In the genomic region with DNA sequence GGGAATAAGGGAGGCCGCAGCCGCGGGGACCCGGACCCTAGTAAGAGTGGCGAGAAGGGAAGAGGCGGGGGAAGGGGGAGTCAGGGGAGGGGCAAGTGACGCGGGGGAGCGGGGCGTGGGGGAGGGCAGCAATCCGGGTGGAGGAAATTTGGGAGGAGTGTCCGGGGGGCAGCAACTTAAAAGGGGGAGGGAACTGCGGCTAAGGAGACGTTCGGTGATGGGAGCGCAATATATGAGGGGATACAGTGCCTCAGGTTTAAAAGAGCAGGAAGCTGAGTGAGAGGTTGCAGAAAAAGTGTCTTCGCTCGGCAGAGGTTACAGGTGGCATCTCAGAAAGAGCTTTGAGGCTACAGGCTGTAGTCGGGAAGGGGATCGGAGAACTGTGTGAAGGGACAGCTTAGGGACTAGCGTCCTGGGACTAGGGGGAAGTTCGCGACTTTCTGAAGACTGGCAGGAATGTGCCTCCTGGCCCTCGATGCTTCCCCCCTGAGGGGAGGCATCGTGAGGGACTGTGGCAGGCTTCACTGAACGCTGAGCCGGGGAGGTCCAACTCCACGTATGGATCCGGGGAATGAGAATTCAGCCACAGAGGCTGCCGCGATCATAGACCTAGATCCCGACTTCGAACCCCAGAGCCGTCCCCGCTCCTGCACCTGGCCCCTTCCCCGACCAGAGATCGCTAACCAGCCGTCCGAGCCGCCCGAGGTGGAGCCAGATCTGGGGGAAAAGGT, we compare ENCODE assay signal across 8 cellular contexts. TPM values are rescaled to one million over a fixed set of nuclear protein-coding genes. Genes with fewer than 3 reads are reported as not detected.
DNase-seq lines count a peak whose midpoint lies in the region; ATAC-seq, FAIRE-seq and TF ChIP-seq lines count a peak whose summit lies in the region.

No MANE protein-coding gene starts in this region.

- no peak overlapping the region for H2BK15ac ChIP-seq in H1 (ENCODE audit: low read length)

- no peak for FAIRE-seq in H1 (lab: Jason Lieb, UNC)

- H3K9me3 ChIP-seq in H1 (ENCODE audit: insufficient read depth in 2 of 2, low read depth in 1 of 2, low read length in 1 of 2) (no peaks in the 10 kb centered on the region), mucosa of stomach (ENCODE audit: control insufficient read depth, low read length) (no peaks in the 10 kb centered on the region), vagina (no peaks in the 10 kb centered on the region)

- no peaks in the 10 kb centered on the region; the same call in 1 of the 2 replicates for H3K79me1 ChIP-seq in H1 (ENCODE audit: low read depth, low read length)

- H3K23ac ChIP-seq in H1 (ENCODE audit: insufficient read length) = no peak overlapping the region

- H2BK120ac ChIP-seq in H1 (replicated peaks; ENCODE audit: low read depth, low read length) = no peak overlapping the region

- H3K27ac ChIP-seq in H1 (ENCODE audit: low read depth, low read length) (peak overlapping the region; percentile 34; the same call in 1 of the 2 replicates), vagina (peak overlapping the region; percentile 81)

- H3K4me3 ChIP-seq in H1 (ENCODE audit: extremely low read depth in 1 of 4, insufficient read depth in 2 of 4, low read depth in 3 of 4, low read length in 4 of 4) = peak overlapping the region; percentile 68 to 78 (median 73)
- peak overlapping the region; percentile 22 for H3K4me3 ChIP-seq in mucosa of stomach (ENCODE audit: low read length)
- peak overlapping the region; percentile 56 to 58 for H3K4me3 ChIP-seq in vagina

- H2BK20ac ChIP-seq in H1 (ENCODE audit: low read length) = no peak overlapping the region

- no peak overlapping the region for H2BK5ac ChIP-seq in H1 (ENCODE audit: low read depth, low read length)

- no peak overlapping the region for H2AK5ac ChIP-seq in H1 (ENCODE audit: low read depth, low read length)

- no peak overlapping the region for H3K14ac ChIP-seq in H1 (ENCODE audit: insufficient read length)

- no peak overlapping the region; the same call in 1 of the 2 replicates for H4K8ac ChIP-seq in H1 (ENCODE audit: extremely low read depth, insufficient read depth, low read length)

- no peak overlapping the region for H3K4ac ChIP-seq in H1 (replicated peaks; ENCODE audit: insufficient read length, low read depth, low read length)

- peak overlapping the region; percentile 80 to 95 for H3K4me2 ChIP-seq in H1 (ENCODE audit: insufficient read depth in 1 of 2, low read depth in 2 of 2, low read length in 2 of 2)

- DNase-seq in SKM-1 treated with dmso at 0.1 percent for 144 hours (lab: John Stamatoyannopoulos, UW; ENCODE audit: unreplicated experiment) (peak; percentile 32), SKM-1 (lab: John Stamatoyannopoulos, UW; ENCODE audit: unreplicated experiment) (no peak), SK-N-DZ (ENCODE audit: low spot score) (peak; percentile 24), H1 (ENCODE audit: low read depth in 1 of 2, low spot score in 2 of 2) (no peak), vagina (ENCODE audit: extremely low spot score in 2 of 2) (no peak), occipital lobe (lab: John Stamatoyannopoulos, UW) (no peak)

- H4K91ac ChIP-seq in H1 (replicated peaks; ENCODE audit: insufficient read length, low read length) = no peak overlapping the region

- H3K4me1 ChIP-seq in H1 (replicated peaks in 1 of 4; ENCODE audit: control insufficient read depth in 3 of 4, insufficient read depth in 4 of 4, low read length in 3 of 4) = peaks cover 7 to 19% (median 13%) of the 10 kb centered on the region in 4 experiments
- peaks cover 5% of the 10 kb centered on the region for H3K4me1 ChIP-seq in mucosa of stomach (ENCODE audit: control insufficient read depth, insufficient read depth, low read length)
- H3K4me1 ChIP-seq in vagina = peaks cover 16% of the 10 kb centered on the region

- POLR2A ChIA-PET in H1 (lab: Charles Lee; ENCODE audit: partially characterized antibody) = interaction anchor here (0.6 to 1.4 kb wide), 5 partner anchors 8 to 127 kb away, joined by 3 to 4 read pairs (median 3); a partner anchor contains a TSS

- TF ChIP-seq CTCF in H1 (IDR thresholded peaks at IDR 0.05; ENCODE audit: control extremely low read depth in 1 of 3, insufficient read depth in 1 of 3, low read depth in 1 of 3, low read length in 3 of 3) (no peak), vagina (IDR thresholded peaks at IDR 0.05) (no peak)

- H4K5ac ChIP-seq in H1 (ENCODE audit: insufficient read length, low read depth, low read length) = no peak overlapping the region

- H3K18ac ChIP-seq in H1 (ENCODE audit: extremely low read depth, low read length) = peak overlapping the region; percentile 60

- peak; percentile 8 for ATAC-seq in HG03108 (IDR thresholded peaks at IDR 0.05; ENCODE audit: unreplicated experiment)

- intact Hi-C loops in vagina (cut with DNase I) = no loop called here

- CTCF ChIA-PET in H1 (lab: Charles Lee; ENCODE audit: partially characterized antibody) = interaction anchor here (1.6 kb wide), 1 partner anchor 32 kb away, joined by 5 read pairs; no protein-coding TSS in a partner anchor

- TF ChIP-seq POLR2A in H1 (IDR thresholded peaks at IDR 0.05; ENCODE audit: control extremely low read depth in 1 of 2, low read depth in 2 of 2, low read length in 2 of 2) (no peak), vagina (IDR thresholded peaks at IDR 0.05) (peak in 1 of 2 donors; percentile 8)

- WGBS in H1 (ENCODE audit: extremely low coverage in 1 of 2, insufficient coverage in 1 of 2, insufficient read length in 1 of 2, insufficient replicate concordance in 2 of 2, low coverage in 1 of 2, low lambda C conversion rate in 2 of 2, missing lambda C conversion rate in 1 of 2), 2 experiments = 4% methylated on average over 9 of the region's 41 CpGs; no CpG with 5 or more reads in 1 of the 2 experiments

- H4K20me1 ChIP-seq in H1 (replicated peaks in 1 of 2; ENCODE audit: control insufficient read depth in 1 of 2, insufficient read depth in 2 of 2, low read length in 2 of 2) = peaks cover 0 to 2% of the 10 kb centered on the region in 2 experiments

- H2AFZ ChIP-seq in H1 (ENCODE audit: low read length) = no peak overlapping the region

- no peak overlapping the region for H2BK12ac ChIP-seq in H1 (ENCODE audit: low read depth, low read length)

- TF ChIP-seq RAD21 in H1 (IDR thresholded peaks at IDR 0.05 in 1 of 2, conservative IDR thresholded peaks at IDR 0.05 in 1 of 2; ENCODE audit: low read depth in 2 of 2, low read length in 2 of 2) = no peak

- peak overlapping the region; percentile 20 to 43 (median 34); a peak in 6 of 7 replicates for H3K9ac ChIP-seq in H1 (replicated peaks in 1 of 4; ENCODE audit: extremely low read depth in 1 of 4, low read depth in 3 of 4, low read length in 3 of 4)
- peak overlapping the region; percentile 71 for H3K9ac ChIP-seq in mucosa of stomach (ENCODE audit: low read length)

- peaks cover 8% of the 10 kb centered on the region for H3K23me2 ChIP-seq in H1 (ENCODE audit: low read depth, low read length)

- H3K56ac ChIP-seq in H1 (replicated peaks; ENCODE audit: insufficient read length, low read depth, low read length) = no peak overlapping the region

- H3K79me2 ChIP-seq in H1 (ENCODE audit: control insufficient read depth in 1 of 2, insufficient read depth in 2 of 2, low read length in 2 of 2) = peaks cover 0 to 8% of the 10 kb centered on the region in 2 experiments; a peak in 2 of 4 replicates

- TF ChIP-seq EP300 in H1 (IDR thresholded peaks at IDR 0.05; ENCODE audit: borderline replicate concordance in 1 of 2, low read depth in 2 of 2, low read length in 2 of 2) = no peak

- H3K36me3 ChIP-seq in H1 (ENCODE audit: control insufficient read depth in 2 of 4, insufficient read depth in 4 of 4, low read length in 3 of 4) (no peaks in the 10 kb centered on the region), mucosa of stomach (ENCODE audit: control insufficient read depth, insufficient read depth, low read length) (no peaks in the 10 kb centered on the region), vagina (no peaks in the 10 kb centered on the region)

- H3K27me3 ChIP-seq in H1 (replicated peaks in 1 of 4; ENCODE audit: control insufficient read depth in 3 of 4, extremely low read depth in 1 of 4, insufficient read depth in 3 of 4, low read length in 3 of 4) (peaks cover 0 to 5% (median 0%) of the 10 kb centered on the region in 4 experiments; a peak in 1 of 7 replicates), mucosa of stomach (ENCODE audit: control insufficient read depth, insufficient read depth, low read length) (no peaks in the 10 kb centered on the region), vagina (no peaks in the 10 kb centered on the region)

RNA-seq across cellular contexts. Expression of a gene that starts 0.5 kb away (rescaled TPM):
- 10.5 and 10.7 TPM in 2 replicates for polyA plus RNA-seq in SK-N-DZ (2014; cell fraction: cytosol; rRNA removed)
- 7.4 and 10.3 TPM in 2 replicates for polyA plus RNA-seq in SK-N-DZ (2014; cell fraction: nucleus; rRNA removed)
- total RNA-seq in H1 (2021; fragmentation: NEBNext Ultra II Directional; extraction: Animal tissue kit (Norgen Biotek cat#: 25700)) = 54.8 and 57.4 TPM in 2 replicates
- polyA plus RNA-seq in H1 (2011; rRNA removed) = 12.3 and 26.6 TPM in 2 replicates
- 17.4 TPM for polyA plus RNA-seq in H1 (2011; cell fraction: cytosol; rRNA removed)
- 21.5 TPM for polyA plus RNA-seq in H1 (2011; cell fraction: nucleus; rRNA removed)
- polyA plus RNA-seq in H1 (2012, experiment 1 of 2) = 14.5 to 18.1 TPM (median 17.3 TPM) in 4 replicates
- 14.6 TPM for polyA plus RNA-seq in H1 (2012, experiment 2 of 2)
- 13.7 TPM for polyA plus RNA-seq in H1 (2013, experiment 1 of 2)
- polyA plus RNA-seq in H1 (2013, experiment 2 of 2) = 13.6 TPM
- polyA minus RNA-seq in H1 (2011; rRNA and poly(A)+ RNA removed) = 4.8 and 9.1 TPM in 2 replicates
- 8.3 TPM for polyA minus RNA-seq in H1 (2011; cell fraction: cytosol; rRNA and poly(A)+ RNA removed)
- 3.6 TPM for polyA minus RNA-seq in H1 (2011; cell fraction: nucleus; rRNA and poly(A)+ RNA removed)
- total RNA-seq in vagina = 22.8 TPM
- total RNA-seq in occipital lobe = 5.8 TPM

RNA-seq across cellular contexts. Expression of a gene that starts 10.4 kb away (rescaled TPM):
- polyA plus RNA-seq in SK-N-DZ (2014; cell fraction: cytosol; rRNA removed) = not detected in 2 replicates
- not detected in 2 replicates for polyA plus RNA-seq in SK-N-DZ (2014; cell fraction: nucleus; rRNA removed)
- not detected in 2 replicates for total RNA-seq in H1 (2021; fragmentation: NEBNext Ultra II Directional; extraction: Animal tissue kit (Norgen Biotek cat#: 25700))
- polyA plus RNA-seq in H1 (2011; rRNA removed) = not detected in 2 replicates
- polyA plus RNA-seq in H1 (2011; cell fraction: cytosol; rRNA removed) = not detected
- not detected for polyA plus RNA-seq in H1 (2011; cell fraction: nucleus; rRNA removed)
- not detected in 4 replicates for polyA plus RNA-seq in H1 (2012, experiment 1 of 2)
- not detected for polyA plus RNA-seq in H1 (2012, experiment 2 of 2)
- polyA plus RNA-seq in H1 (2013, experiment 1 of 2) = not detected
- polyA plus RNA-seq in H1 (2013, experiment 2 of 2) = not detected
- polyA minus RNA-seq in H1 (2011; rRNA and poly(A)+ RNA removed) = not detected in 2 replicates
- not detected for polyA minus RNA-seq in H1 (2011; cell fraction: cytosol; rRNA and poly(A)+ RNA removed)
- polyA minus RNA-seq in H1 (2011; cell fraction: nucleus; rRNA and poly(A)+ RNA removed) = not detected
- total RNA-seq in vagina = not detected
- not detected for total RNA-seq in occipital lobe

RNA-seq across cellular contexts. Expression of a gene that starts 15.2 kb away (rescaled TPM):
- polyA plus RNA-seq in SK-N-DZ (2014; cell fraction: cytosol; rRNA removed) = not detected in 2 replicates
- polyA plus RNA-seq in SK-N-DZ (2014; cell fraction: nucleus; rRNA removed) = 0.94 TPM in 1 of 2 replicates, not detected in the other
- not detected in 2 replicates for total RNA-seq in H1 (2021; fragmentation: NEBNext Ultra II Directional; extraction: Animal tissue kit (Norgen Biotek cat#: 25700))
- not detected in 2 replicates for polyA plus RNA-seq in H1 (2011; rRNA removed)
- 0.14 TPM for polyA plus RNA-seq in H1 (2011; cell fraction: cytosol; rRNA removed)
- not detected for polyA plus RNA-seq in H1 (2011; cell fraction: nucleus; rRNA removed)
- polyA plus RNA-seq in H1 (2012, experiment 1 of 2) = 0.10 to 0.27 TPM (median 0.19 TPM) in 3 of 4 replicates, not detected in the other
- 0.08 TPM for polyA plus RNA-seq in H1 (2012, experiment 2 of 2)
- polyA plus RNA-seq in H1 (2013, experiment 1 of 2) = 0.04 TPM
- polyA plus RNA-seq in H1 (2013, experiment 2 of 2) = 0.07 TPM
- polyA minus RNA-seq in H1 (2011; rRNA and poly(A)+ RNA removed) = not detected in 2 replicates
- polyA minus RNA-seq in H1 (2011; cell fraction: cytosol; rRNA and poly(A)+ RNA removed) = not detected
- polyA minus RNA-seq in H1 (2011; cell fraction: nucleus; rRNA and poly(A)+ RNA removed) = not detected
- 4.2 TPM for total RNA-seq in vagina
- not detected for total RNA-seq in occipital lobe

RNA-seq across cellular contexts. Expression of a gene that starts 22.3 kb away (rescaled TPM):
- 19.6 and 29.4 TPM in 2 replicates for polyA plus RNA-seq in SK-N-DZ (2014; cell fraction: cytosol; rRNA removed)
- 31.4 and 103 TPM in 2 replicates for polyA plus RNA-seq in SK-N-DZ (2014; cell fraction: nucleus; rRNA removed)
- 43.5 and 48.9 TPM in 2 replicates for total RNA-seq in H1 (2021; fragmentation: NEBNext Ultra II Directional; extraction: Animal tissue kit (Norgen Biotek cat#: 25700))
- 19.4 and 28.4 TPM in 2 replicates for polyA plus RNA-seq in H1 (2011; rRNA removed)
- 11.5 TPM for polyA plus RNA-seq in H1 (2011; cell fraction: cytosol; rRNA removed)
- polyA plus RNA-seq in H1 (2011; cell fraction: nucleus; rRNA removed) = 69.5 TPM
- polyA plus RNA-seq in H1 (2012, experiment 1 of 2) = 20.6 to 34.2 TPM (median 30.5 TPM) in 4 replicates
- polyA plus RNA-seq in H1 (2012, experiment 2 of 2) = 11.0 TPM
- polyA plus RNA-seq in H1 (2013, experiment 1 of 2) = 12.7 TPM
- 11.7 TPM for polyA plus RNA-seq in H1 (2013, experiment 2 of 2)
- polyA minus RNA-seq in H1 (2011; rRNA and poly(A)+ RNA removed) = 85.2 and 106 TPM in 2 replicates
- polyA minus RNA-seq in H1 (2011; cell fraction: cytosol; rRNA and poly(A)+ RNA removed) = 58.1 TPM
- polyA minus RNA-seq in H1 (2011; cell fraction: nucleus; rRNA and poly(A)+ RNA removed) = 69.9 TPM
- total RNA-seq in vagina (39.3 TPM), occipital lobe (24.6 TPM)

RNA-seq across cellular contexts. Expression of a gene that starts 28.0 kb away (rescaled TPM):
- polyA plus RNA-seq in SK-N-DZ (2014; cell fraction: cytosol; rRNA removed) = 49.3 and 64.5 TPM in 2 replicates
- polyA plus RNA-seq in SK-N-DZ (2014; cell fraction: nucleus; rRNA removed) = 15.0 and 34.3 TPM in 2 replicates
- total RNA-seq in H1 (2021; fragmentation: NEBNext Ultra II Directional; extraction: Animal tissue kit (Norgen Biotek cat#: 25700)) = 74.2 and 81.2 TPM in 2 replicates
- 65.3 and 72.1 TPM in 2 replicates for polyA plus RNA-seq in H1 (2011; rRNA removed)
- polyA plus RNA-seq in H1 (2011; cell fraction: cytosol; rRNA removed) = 56.7 TPM
- polyA plus RNA-seq in H1 (2011; cell fraction: nucleus; rRNA removed) = 42.4 TPM
- 51.3 to 66.0 TPM (median 58.8 TPM) in 4 replicates for polyA plus RNA-seq in H1 (2012, experiment 1 of 2)
- polyA plus RNA-seq in H1 (2012, experiment 2 of 2) = 69.5 TPM
- 63.2 TPM for polyA plus RNA-seq in H1 (2013, experiment 1 of 2)
- polyA plus RNA-seq in H1 (2013, experiment 2 of 2) = 59.0 TPM
- polyA minus RNA-seq in H1 (2011; rRNA and poly(A)+ RNA removed) = 71.1 and 84.9 TPM in 2 replicates
- 38.3 TPM for polyA minus RNA-seq in H1 (2011; cell fraction: cytosol; rRNA and poly(A)+ RNA removed)
- polyA minus RNA-seq in H1 (2011; cell fraction: nucleus; rRNA and poly(A)+ RNA removed) = 26.1 TPM
- total RNA-seq in vagina (25.0 TPM), occipital lobe (72.4 TPM)

Comparison
In these comparisons a context has a peak if more than half of its experiments do, and no peak if none do; other contexts are left out.
1. DNase-seq: peak in SKM-1 treated with dmso at 0.1 percent for 144 hours (single experiment) and SK-N-DZ (single experiment); none in SKM-1 (single experiment), H1 (0 of 2), vagina (0 of 2) and occipital lobe (single experiment).
2. H3K4me3 ChIP-seq: peak in every context shown above with its lines; median percentile 73 in H1; 57 in vagina; 22 in mucosa of stomach.